In the genomic region with DNA sequence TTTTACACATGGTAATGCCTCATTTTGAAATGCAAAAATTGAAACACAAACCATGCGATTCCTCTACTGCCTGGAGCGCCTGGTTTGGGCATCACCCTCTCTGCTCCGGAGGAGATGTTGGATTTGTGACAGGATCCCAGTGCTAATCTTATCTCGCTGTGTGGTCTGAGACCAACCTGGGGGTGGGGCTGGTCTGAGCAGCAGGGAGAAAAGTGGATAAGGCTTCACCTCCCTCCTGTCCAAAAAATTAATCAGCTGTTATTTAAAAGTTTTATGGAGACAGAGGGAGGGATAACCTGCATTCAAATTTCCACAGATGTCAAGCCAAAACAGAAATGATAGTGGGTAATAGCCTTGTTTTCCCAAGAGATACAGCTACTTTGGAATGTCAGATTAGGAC, we compare ENCODE assay signal across 15 cellular contexts. TPM values are rescaled to one million over a fixed set of nuclear protein-coding genes. Genes with fewer than 3 reads are reported as not detected.
DNase-seq lines count a peak whose midpoint lies in the region; ATAC-seq and TF ChIP-seq lines count a peak whose summit lies in the region.
"Had no signal": no experiment of that assay in that cellular context is flagged by ENCODE, and none has a peak within 500 bp of the region (broad histone marks: within the 10 kb centered on the region; RNA-seq: fewer than 3 reads in every experiment).

No MANE protein-coding gene starts in this region.

- H3K36me3 Mint-ChIP-seq in WTC11 = no peaks in the 10 kb centered on the region

- ATAC-seq in WTC11 (peak; percentile 52; the same call in 1 of the 2 replicates), GM21381 (IDR thresholded peaks at IDR 0.05; ENCODE audit: unreplicated experiment) (no peak), HG02610 (IDR thresholded peaks at IDR 0.05; ENCODE audit: unreplicated experiment) (no peak)
- ATAC-seq: Panc1 had no signal

- no peaks in the 10 kb centered on the region for H3K9me3 Mint-ChIP-seq in WTC11
- H3K9me3 Mint-ChIP-seq: CD4-positive, alpha-beta memory T cell had no signal

- H3K4me3 Mint-ChIP-seq in WTC11 = no peak overlapping the region
- H3K4me3 Mint-ChIP-seq: B cell; CD4-positive, alpha-beta memory T cell had no signal

- no peak overlapping the region for H3K4me3 ChIP-seq in HAP-1

- no peaks in the 10 kb centered on the region for H3K9me3 ChIP-seq in HAP-1

- CTCF ChIA-PET in WTC11 (lab: Charles Lee) = interaction anchor here (0.9 kb wide), 1 partner anchor 12 kb away, joined by 4 read pairs; no protein-coding TSS in a partner anchor

- H3K4me1 ChIP-seq in HAP-1 = peaks cover 4% of the 10 kb centered on the region

- peaks cover 61% of the 10 kb centered on the region for H3K4me1 Mint-ChIP-seq in WTC11
- H3K4me1 Mint-ChIP-seq: CD4-positive, alpha-beta memory T cell had no signal

- H3K36me3 ChIP-seq in HAP-1 (replicated peaks) = no peaks in the 10 kb centered on the region

- no peak overlapping the region for H3K27ac Mint-ChIP-seq in WTC11
- H3K27ac Mint-ChIP-seq: B cell; CD4-positive, alpha-beta memory T cell had no signal

- intact Hi-C loops in posterior vena cava (cut with DNase I) = no loop called here

- no peaks in the 10 kb centered on the region for H3K27me3 Mint-ChIP-seq in WTC11 (ENCODE audit: low read depth)
- H3K27me3 Mint-ChIP-seq: B cell; CD4-positive, alpha-beta memory T cell had no signal

- DNase-seq in HAP-1 (ENCODE audit: low spot score in 2 of 2) = peak; percentile 58 to 59
- DNase-seq in NCI-H524 treated with DMSO at 0.1 percent for 48 hours (lab: John Stamatoyannopoulos, UW) = peak; percentile 40
- no peak for DNase-seq in WTC11 (ENCODE audit: low spot score)
- DNase-seq in myocyte (ENCODE audit: low read depth) = peak; percentile 38
- no peak for DNase-seq in posterior vena cava (ENCODE audit: low spot score)
- DNase-seq in HuH-7 (ENCODE audit: low spot score) = no peak
- DNase-seq: CD4-positive, alpha-beta memory T cell; NCI-H2029; NCI-H69; Right ventricle myocardium superior had no signal

- TF ChIP-seq CTCF in WTC11 (IDR thresholded peaks at IDR 0.05) = no peak

- POLR2A ChIA-PET in WTC11 (lab: Charles Lee) = no interaction called here

- no peaks in the 10 kb centered on the region for H3K27me3 ChIP-seq in HAP-1 (ENCODE audit: low read depth)

- in situ Hi-C loops in HAP-1 (cut with MboI; ENCODE audit: low sequenced_read_pairs) = no loop called here

TF ChIP-seq in WTC11, 78 proteins besides CTCF, POLR2A, EP300 and RAD21:
- TF ChIP-seq CBFB (CRISPR knock-in tag; IDR thresholded peaks at IDR 0.05; ENCODE audit: low read depth) (no peak), NR2C2 (CRISPR knock-in tag; IDR thresholded peaks at IDR 0.05) (no peak), ZNF671 (CRISPR knock-in tag; IDR thresholded peaks at IDR 0.05) (no peak), IRF2 (CRISPR knock-in tag; IDR thresholded peaks at IDR 0.05; ENCODE audit: borderline replicate concordance, low read depth) (no peak), SP1 (CRISPR knock-in tag; conservative IDR thresholded peaks at IDR 0.05) (no peak), ZBTB21 (CRISPR knock-in tag; IDR thresholded peaks at IDR 0.05; ENCODE audit: borderline replicate concordance) (no peak), JUN (CRISPR knock-in tag; IDR thresholded peaks at IDR 0.05) (no peak)
- TF ChIP-seq, protein P1, sequence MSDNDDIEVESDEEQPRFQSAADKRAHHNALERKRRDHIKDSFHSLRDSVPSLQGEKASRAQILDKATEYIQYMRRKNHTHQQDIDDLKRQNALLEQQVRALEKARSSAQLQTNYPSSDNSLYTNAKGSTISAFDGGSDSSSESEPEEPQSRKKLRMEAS (CRISPR knock-in tag; IDR thresholded peaks at IDR 0.05) = no peak

RNA-seq across cellular contexts. Expression of a gene that starts 54.1 kb away (rescaled TPM):
- total RNA-seq in WTC11 (2021) (0.09 to 0.22 TPM (median 0.11 TPM) in 3 replicates), myocyte (0.05 and 0.08 TPM in 2 replicates), posterior vena cava (under 1 TPM; 0.51 to 0.76 TPM)
- polyA plus RNA-seq in myocyte (2012) = 0.18 TPM
- total RNA-seq: H4 had no signal

Comparison
In these comparisons a context has a peak if more than half of its experiments do, and no peak if none do; other contexts are left out.
1. DNase-seq: peak in HAP-1 (2 of 2), NCI-H524 treated with DMSO at 0.1 percent for 48 hours (single experiment) and myocyte (single experiment); none in WTC11 (single experiment), posterior vena cava (single experiment) and HuH-7 (single experiment).